17 cellular contexts compared by ENCODE assay signal in genomic region chr10:86709786-86710185, GRCh38. TPM values are rescaled to one million over a fixed set of nuclear protein-coding genes. Genes with fewer than 3 reads are reported as not detected.
DNase-seq lines count a peak whose midpoint lies in the region; ATAC-seq and TF ChIP-seq lines count a peak whose summit lies in the region.
"Had no signal": no experiment of that assay in that cellular context is flagged by ENCODE, and none has a peak within 500 bp of the region (broad histone marks: within the 10 kb centered on the region; RNA-seq: fewer than 3 reads in every experiment).

No MANE protein-coding gene starts in this region.

- H2BK5ac ChIP-seq in mesendoderm (ENCODE audit: low read length): no peak overlapping the region

- peak overlapping the region; percentile 96 for H3K27ac Mint-ChIP-seq in activated T-helper 17 cell treated with anti-CD3 and anti-CD28 coated beads, Interleukin-2, amount 50 U/mL, for 72 hours
- H3K27ac Mint-ChIP-seq in stimulated activated naive CD8-positive, alpha-beta T cell treated with anti-CD3 and anti-CD28 coated beads, Interleukin-15, amount 100 ng/mL, for 72 hours: peak overlapping the region in 1 of 2 donors; percentile 94

- WGBS in mesendoderm (ENCODE audit: extremely low coverage, insufficient coverage, low lambda C conversion rate): no CpG with 5 or more reads among the region's 10 CpGs
- 96% methylated on average over 9 of the region's 10 CpGs for WGBS in hepatocyte (ENCODE audit: low lambda C conversion rate, missing lambda C conversion rate)

- no peak overlapping the region for H3K56ac ChIP-seq in mesendoderm (ENCODE audit: low read length)

- no peak overlapping the region for H3K18ac ChIP-seq in mesendoderm (ENCODE audit: low read length)

- no peak for DNase-seq in activated T-cell treated with anti-CD3 and anti-CD28 coated beads, Interleukin-2, amount 50 U/mL, for 4 hours
- no peak for DNase-seq in activated T-cell treated with anti-CD3 and anti-CD28 coated beads for 4 hours
- DNase-seq in mesendoderm: no peak
- no peak for DNase-seq in stimulated activated naive CD8-positive, alpha-beta T cell treated with anti-CD3 and anti-CD28 coated beads, Interleukin-15, amount 100 ng/mL, for 72 hours
- DNase-seq in hepatocyte (ENCODE audit: low spot score): no peak
- DNase-seq in NCI-H2171 treated with DMSO at 0.1 percent for 48 hours (lab: John Stamatoyannopoulos, UW): no peak
- no peak for DNase-seq in SIG-M5 (lab: John Stamatoyannopoulos, UW)
- DNase-seq: activated CD8-positive, alpha-beta memory T cell treated with anti-CD3 and anti-CD28 coated beads, Interleukin-2, amount 50 U/mL, for 48 hours; esophagus squamous epithelium; NCI-H1048; PC-3; small intestine; T1000 had no signal

- H3K27me3 ChIP-seq in mesendoderm (ENCODE audit: insufficient read depth, low read length, poor library complexity) (no peaks in the 10 kb centered on the region), hepatocyte (no peaks in the 10 kb centered on the region)

- peaks cover 11% of the 10 kb centered on the region for H3K4me1 Mint-ChIP-seq in activated T-cell treated with anti-CD3 and anti-CD28 coated beads, Interleukin-2, amount 50 U/mL, for 4 hours (ENCODE audit: low read depth)
- H3K4me1 Mint-ChIP-seq in activated T-helper 17 cell treated with anti-CD3 and anti-CD28 coated beads, Interleukin-2, amount 50 U/mL, for 72 hours: no peaks in the 10 kb centered on the region
- peaks cover 27% of the 10 kb centered on the region for H3K4me1 Mint-ChIP-seq in stimulated activated naive CD8-positive, alpha-beta T cell treated with anti-CD3 and anti-CD28 coated beads, Interleukin-15, amount 100 ng/mL, for 72 hours

- no peaks in the 10 kb centered on the region for H3K36me3 Mint-ChIP-seq in activated T-cell treated with anti-CD3 and anti-CD28 coated beads, Interleukin-2, amount 50 U/mL, for 4 hours (ENCODE audit: insufficient read depth)
- no peaks in the 10 kb centered on the region for H3K36me3 Mint-ChIP-seq in activated T-helper 17 cell treated with anti-CD3 and anti-CD28 coated beads, Interleukin-2, amount 50 U/mL, for 72 hours (ENCODE audit: low read depth)

- no peak for ATAC-seq in activated T-cell treated with anti-CD3 and anti-CD28 coated beads, Interleukin-2, amount 50 U/mL, for 4 hours
- ATAC-seq in activated T-helper 17 cell treated with anti-CD3 and anti-CD28 coated beads, Interleukin-2, amount 50 U/mL, for 72 hours (replicated peaks): no peak
- ATAC-seq in stimulated activated naive CD8-positive, alpha-beta T cell treated with anti-CD3 and anti-CD28 coated beads, Interleukin-15, amount 100 ng/mL, for 72 hours: no peak
- ATAC-seq: mucosa of descending colon, PC-3 had no signal

- H3K9me3 Mint-ChIP-seq in activated T-cell treated with anti-CD3 and anti-CD28 coated beads, Interleukin-2, amount 50 U/mL, for 4 hours: no peaks in the 10 kb centered on the region
- H3K9me3 Mint-ChIP-seq in activated T-helper 17 cell treated with anti-CD3 and anti-CD28 coated beads, Interleukin-2, amount 50 U/mL, for 72 hours: no peaks in the 10 kb centered on the region
- no peaks in the 10 kb centered on the region for H3K9me3 Mint-ChIP-seq in stimulated activated naive CD8-positive, alpha-beta T cell treated with anti-CD3 and anti-CD28 coated beads, Interleukin-15, amount 100 ng/mL, for 72 hours

- H3K4ac ChIP-seq in mesendoderm (ENCODE audit: low read depth, low read length): no peak overlapping the region

- no peak overlapping the region for H4K5ac ChIP-seq in mesendoderm (ENCODE audit: low read length)

- no peaks in the 10 kb centered on the region for H4K20me1 ChIP-seq in hepatocyte (ENCODE audit: insufficient read depth, poor library complexity, severe bottlenecking)

- H3K36me3 ChIP-seq in mesendoderm (ENCODE audit: control insufficient read depth, insufficient read depth, low read length): no peaks in the 10 kb centered on the region
- H3K36me3 ChIP-seq in hepatocyte (replicated peaks; ENCODE audit: insufficient read depth, low read depth): no peaks in the 10 kb centered on the region
- H3K36me3 ChIP-seq: esophagus squamous epithelium had no signal

- H2AFZ ChIP-seq in hepatocyte: no peak overlapping the region

- no peak overlapping the region for H3K23ac ChIP-seq in mesendoderm (ENCODE audit: low read length)

- no peak overlapping the region for H3K9ac ChIP-seq in mesendoderm (ENCODE audit: low read length)

- no peak overlapping the region for H2BK15ac ChIP-seq in mesendoderm (replicated peaks; ENCODE audit: low read depth)

- no peak for TF ChIP-seq CTCF in hepatocyte (IDR thresholded peaks at IDR 0.05; ENCODE audit: poor library complexity)

- H3K27me3 Mint-ChIP-seq in activated T-cell treated with anti-CD3 and anti-CD28 coated beads, Interleukin-2, amount 50 U/mL, for 4 hours (ENCODE audit: low read depth): no peaks in the 10 kb centered on the region
- H3K27me3 Mint-ChIP-seq in activated T-helper 17 cell treated with anti-CD3 and anti-CD28 coated beads, Interleukin-2, amount 50 U/mL, for 72 hours: no peaks in the 10 kb centered on the region
- no peaks in the 10 kb centered on the region for H3K27me3 Mint-ChIP-seq in stimulated activated naive CD8-positive, alpha-beta T cell treated with anti-CD3 and anti-CD28 coated beads, Interleukin-15, amount 100 ng/mL, for 72 hours

- no peaks in the 10 kb centered on the region for H3K9me2 ChIP-seq in hepatocyte (replicated peaks; ENCODE audit: insufficient read depth)

- peak overlapping the region; percentile 90 for H2AK5ac ChIP-seq in mesendoderm (ENCODE audit: low read length)

- peak overlapping the region; percentile 86 for H3K4me3 Mint-ChIP-seq in activated T-cell treated with anti-CD3 and anti-CD28 coated beads, Interleukin-2, amount 50 U/mL, for 4 hours
- peak overlapping the region; percentile 86 for H3K4me3 Mint-ChIP-seq in activated T-helper 17 cell treated with anti-CD3 and anti-CD28 coated beads, Interleukin-2, amount 50 U/mL, for 72 hours
- peak overlapping the region; percentile 79 to 89 for H3K4me3 Mint-ChIP-seq in stimulated activated naive CD8-positive, alpha-beta T cell treated with anti-CD3 and anti-CD28 coated beads, Interleukin-15, amount 100 ng/mL, for 72 hours

- no peaks in the 10 kb centered on the region for H3K9me3 ChIP-seq in hepatocyte (ENCODE audit: low read depth)
- H3K9me3 ChIP-seq: esophagus squamous epithelium, mucosa of descending colon had no signal

- H4K8ac ChIP-seq in mesendoderm (ENCODE audit: low read depth, low read length): no peak overlapping the region

- no peaks in the 10 kb centered on the region for H3K79me2 ChIP-seq in mesendoderm (ENCODE audit: control insufficient read depth, insufficient read depth, low read length)
- peaks cover 4% of the 10 kb centered on the region for H3K79me2 ChIP-seq in hepatocyte

- H2BK120ac ChIP-seq in mesendoderm (ENCODE audit: low read depth, low read length): no peak overlapping the region

- H3K27ac ChIP-seq in mesendoderm (ENCODE audit: low read depth, low read length): no peak overlapping the region
- no peak overlapping the region for H3K27ac ChIP-seq in hepatocyte

- H3K79me1 ChIP-seq in mesendoderm (ENCODE audit: low read length): no peaks in the 10 kb centered on the region

- H3K4me3 ChIP-seq in mesendoderm (ENCODE audit: low read length): no peak overlapping the region
- no peak overlapping the region for H3K4me3 ChIP-seq in hepatocyte
- H3K4me3 ChIP-seq: mucosa of descending colon had no signal

- H3K4me2 ChIP-seq in mesendoderm (ENCODE audit: low read length) (no peak overlapping the region), hepatocyte (no peak overlapping the region)

- H3K4me1 ChIP-seq in mesendoderm (ENCODE audit: control insufficient read depth, low read depth, low read length) (peaks cover 12% of the 10 kb centered on the region), hepatocyte (ENCODE audit: insufficient read depth) (peaks cover 10% of the 10 kb centered on the region)

RNA-seq across cellular contexts. Expression of gene LDB3, which starts 41.5 kb away (rescaled TPM):
- under 1 TPM in 2 of 3 donors, not detected in 1; 0.03 to 0.24 TPM for total RNA-seq in activated T-cell treated with anti-CD3 and anti-CD28 coated beads, Interleukin-2, amount 50 U/mL, for 4 hours
- under 1 TPM in 1 of 2 donors, not detected in 1; 0.11 TPM for total RNA-seq in activated T-helper 17 cell treated with anti-CD3 and anti-CD28 coated beads, Interleukin-2, amount 50 U/mL, for 72 hours
- 0.51 TPM for polyA plus RNA-seq in mesendoderm (2013, experiment 1 of 2)
- polyA plus RNA-seq in mesendoderm (2013, experiment 2 of 2): 0.59 TPM
- total RNA-seq in hepatocyte: 0.12 TPM in 1 of 2 replicates, not detected in the other
- 0.31 and 0.43 TPM in 2 replicates for polyA plus RNA-seq in hepatocyte
- total RNA-seq: HT-29 had no signal

RNA-seq across cellular contexts. Expression of gene BMPR1A, which starts 46.6 kb away (rescaled TPM):
- 1 to 10 TPM; 6.0 to 8.5 (median 7.6) TPM for total RNA-seq in activated T-cell treated with anti-CD3 and anti-CD28 coated beads, Interleukin-2, amount 50 U/mL, for 4 hours
- total RNA-seq in activated T-helper 17 cell treated with anti-CD3 and anti-CD28 coated beads, Interleukin-2, amount 50 U/mL, for 72 hours: 10 to 100 TPM; 11.1 to 14.4 TPM
- polyA plus RNA-seq in mesendoderm (2013, experiment 1 of 2): 72.9 TPM
- 74.8 TPM for polyA plus RNA-seq in mesendoderm (2013, experiment 2 of 2)
- 58.0 and 58.7 TPM in 2 replicates for total RNA-seq in hepatocyte
- 13.9 and 25.1 TPM in 2 replicates for polyA plus RNA-seq in hepatocyte

RNA-seq across cellular contexts. Expression of gene OPN4, which starts 55.4 kb away (rescaled TPM):
- total RNA-seq in activated T-cell treated with anti-CD3 and anti-CD28 coated beads, Interleukin-2, amount 50 U/mL, for 4 hours: not detected
- total RNA-seq in activated T-helper 17 cell treated with anti-CD3 and anti-CD28 coated beads, Interleukin-2, amount 50 U/mL, for 72 hours: not detected
- not detected for polyA plus RNA-seq in mesendoderm (2013, experiment 1 of 2)
- not detected for polyA plus RNA-seq in mesendoderm (2013, experiment 2 of 2)
- total RNA-seq in hepatocyte: not detected in 2 replicates
- not detected in 2 replicates for polyA plus RNA-seq in hepatocyte
- total RNA-seq: esophagus squamous epithelium, HT-29, PC-3, urinary bladder had no signal
